Comparison of ENCODE assay signal across 35 cellular contexts in the genomic region with DNA sequence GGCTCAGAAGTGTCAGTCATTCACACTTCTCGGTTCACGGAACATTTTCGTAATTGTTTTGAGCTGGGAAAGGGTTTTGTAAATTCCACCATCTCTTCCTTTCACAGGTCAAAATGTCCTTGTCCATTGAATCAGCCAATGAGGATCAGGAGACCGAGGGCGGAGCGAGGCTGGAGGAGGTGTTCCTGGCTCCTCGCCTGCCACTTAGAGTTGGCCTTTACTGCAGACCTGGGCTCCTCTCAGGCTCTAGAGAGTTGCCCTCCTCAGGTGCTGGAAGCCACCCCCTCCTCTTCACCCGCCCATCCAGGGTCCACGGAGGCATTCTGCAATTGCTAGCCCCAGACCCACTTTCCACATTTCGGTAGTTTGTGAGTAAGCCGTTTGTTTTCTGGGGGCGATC.
"Had no signal": no experiment of that assay in that cellular context is flagged by ENCODE, and none has a peak within 500 bp of the region (broad histone marks: within the 10 kb centered on the region; RNA-seq: fewer than 3 reads in every experiment).

No MANE protein-coding gene starts in this region.

- H3K27ac Mint-ChIP-seq: activated CD4-positive, alpha-beta T cell treated with anti-CD3 and anti-CD28 coated beads, Interleukin-2, amount 10 ng/mL, durations not matched to agents 24 days and 14 days; activated CD8-positive, alpha-beta T cell treated with anti-CD3 and anti-CD28 coated beads for 36 hours; activated naive CD8-positive, alpha-beta T cell treated with anti-CD3 and anti-CD28 coated beads for 36 hours; activated T-cell treated with anti-CD3 and anti-CD28 coated beads, Interleukin-2, amount 50 U/mL, for 72 hours; activated T-helper 17 cell treated with anti-CD3 and anti-CD28 coated beads, Interleukin-2, amount 50 U/mL, for 72 hours had no signal

- H3K27me3 Mint-ChIP-seq: central memory CD8-positive, alpha-beta T cell had no signal

- H3K36me3 Mint-ChIP-seq: activated naive CD8-positive, alpha-beta T cell treated with anti-CD3 and anti-CD28 coated beads for 36 hours had no signal

- DNase-seq: activated CD4-positive, alpha-beta T cell treated with anti-CD3 and anti-CD28 coated beads, Interleukin-2, amount 10 ng/mL, durations not matched to agents 24 days and 14 days; activated CD4-positive, alpha-beta T cell treated with anti-CD3 and anti-CD28 coated beads, Interleukin-2, amount 50 U/mL, for 4 hours; activated CD8-positive, alpha-beta T cell treated with anti-CD3 and anti-CD28 coated beads for 36 hours; activated effector memory CD4-positive, alpha-beta T cell treated with anti-CD3 and anti-CD28 coated beads, Interleukin-2, amount 50 U/mL, for 16 hours; activated naive CD4-positive, alpha-beta T cell; activated naive CD4-positive, alpha-beta T cell treated with anti-CD3 and anti-CD28 coated beads, Interleukin-2, amount 50 U/mL, for 16 hours; activated naive CD8-positive, alpha-beta T cell treated with anti-CD3 and anti-CD28 coated beads for 36 hours; activated T-cell treated with anti-CD3 and anti-CD28 coated beads, Interleukin-2, amount 50 U/mL, for 1 hour; activated T-cell treated with anti-CD3 and anti-CD28 coated beads, Interleukin-2, amount 50 U/mL, for 72 hours; amniotic stem cell; Kasumi-1; KG1; MG63; NCI-H1048; NCI-H1105 treated with DMSO at 0.1 percent for 48 hours; NCI-H1436; NCI-H1694; NCI-H2029; NCI-H2107; NCI-H2171; NCI-H510A; NCI-H526; NCI-H748 treated with DMSO at 0.1 percent for 48 hours; PC-9; SIG-M5; SW 1271; T1000; WERI-Rb-1 had no signal

- H2AFZ ChIP-seq: PC-9 had no signal

- H3K36me3 ChIP-seq: ascending aorta, cardiac muscle cell, MG63, WERI-Rb-1 had no signal

- FAIRE-seq: RCC 7860 had no signal

- H3K27ac ChIP-seq: ascending aorta, cardiac muscle cell, PC-9, RWPE1, WERI-Rb-1 had no signal

- H3K9me3 Mint-ChIP-seq: activated CD4-positive, alpha-beta T cell treated with anti-CD3 and anti-CD28 coated beads, Interleukin-2, amount 10 ng/mL, durations not matched to agents 24 days and 14 days; activated CD8-positive, alpha-beta T cell treated with anti-CD3 and anti-CD28 coated beads for 36 hours; activated naive CD8-positive, alpha-beta T cell treated with anti-CD3 and anti-CD28 coated beads for 36 hours; activated T-cell treated with anti-CD3 and anti-CD28 coated beads, Interleukin-2, amount 50 U/mL, for 72 hours; activated T-helper 17 cell treated with anti-CD3 and anti-CD28 coated beads, Interleukin-2, amount 50 U/mL, for 72 hours had no signal

- ATAC-seq: activated CD8-positive, alpha-beta T cell treated with anti-CD3 and anti-CD28 coated beads for 36 hours; activated T-cell treated with anti-CD3 and anti-CD28 coated beads, Interleukin-2, amount 50 U/mL, for 72 hours; activated T-helper 17 cell treated with anti-CD3 and anti-CD28 coated beads, Interleukin-2, amount 50 U/mL, for 72 hours; Right ventricle myocardium inferior had no signal

- H3K4me1 Mint-ChIP-seq: activated CD4-positive, alpha-beta T cell treated with anti-CD3 and anti-CD28 coated beads, Interleukin-2, amount 10 ng/mL, durations not matched to agents 24 days and 14 days; activated naive CD8-positive, alpha-beta T cell treated with anti-CD3 and anti-CD28 coated beads for 36 hours; activated T-helper 17 cell treated with anti-CD3 and anti-CD28 coated beads, Interleukin-2, amount 50 U/mL, for 72 hours; central memory CD8-positive, alpha-beta T cell had no signal

- H3K4me3 Mint-ChIP-seq: activated CD4-positive, alpha-beta T cell treated with anti-CD3 and anti-CD28 coated beads, Interleukin-2, amount 10 ng/mL, durations not matched to agents 24 days and 14 days; activated CD8-positive, alpha-beta T cell treated with anti-CD3 and anti-CD28 coated beads for 36 hours; activated naive CD8-positive, alpha-beta T cell treated with anti-CD3 and anti-CD28 coated beads for 36 hours; activated T-cell treated with anti-CD3 and anti-CD28 coated beads, Interleukin-2, amount 50 U/mL, for 72 hours; activated T-helper 17 cell treated with anti-CD3 and anti-CD28 coated beads, Interleukin-2, amount 50 U/mL, for 72 hours; central memory CD8-positive, alpha-beta T cell had no signal

- H3K4me3 ChIP-seq: ascending aorta, cardiac muscle cell, MG63, PC-9 had no signal

- H3K27me3 ChIP-seq: ascending aorta, cardiac muscle cell had no signal

- H3K4me2 ChIP-seq: PC-9 had no signal

- H3K9me3 ChIP-seq: ascending aorta, MG63 had no signal
